15 cellular contexts compared by ENCODE assay signal in the genomic region with DNA sequence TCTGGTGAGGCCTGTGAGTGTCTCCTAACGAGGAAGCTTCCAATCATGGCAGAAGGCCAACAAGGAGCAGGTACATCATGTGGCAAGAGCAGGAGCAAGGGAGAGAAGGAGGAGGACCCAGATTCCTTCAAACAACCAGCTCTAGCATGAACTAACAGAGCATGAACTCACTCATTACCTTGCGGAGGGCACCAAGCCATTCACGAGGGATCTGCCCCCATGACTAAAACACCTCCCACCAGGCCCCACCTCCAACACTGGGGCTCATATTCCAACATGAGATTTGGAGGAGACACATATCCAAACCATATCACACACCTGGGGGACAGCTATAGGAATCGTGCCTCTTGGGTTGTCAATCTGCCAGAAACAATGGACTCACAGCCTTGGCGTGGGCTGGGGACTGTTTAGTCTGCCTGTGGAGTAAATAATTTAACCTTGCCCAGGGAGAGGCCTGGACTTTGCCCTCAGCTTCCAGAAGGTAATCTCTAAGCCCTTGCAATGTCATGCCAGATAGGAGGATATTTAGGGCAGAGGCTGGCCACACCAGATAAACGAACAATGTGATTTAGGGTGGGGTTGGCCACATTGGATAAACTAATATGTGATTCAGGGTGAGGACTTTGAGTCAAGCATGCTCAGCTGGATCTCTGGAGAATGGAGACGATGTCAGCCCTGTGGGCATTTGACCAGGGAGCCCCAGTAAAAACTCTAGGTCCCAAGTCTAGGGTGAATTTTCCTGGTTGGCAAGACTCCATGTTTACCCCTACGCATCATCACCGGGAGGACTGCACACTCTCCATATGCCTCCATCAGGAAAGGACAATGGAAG. TPM values are rescaled to one million over a fixed set of nuclear protein-coding genes. Genes with fewer than 3 reads are reported as not detected.
DNase-seq lines count a peak whose midpoint lies in the region; ATAC-seq and TF ChIP-seq lines count a peak whose summit lies in the region.
"Had no signal": no experiment of that assay in that cellular context is flagged by ENCODE, and none has a peak within 500 bp of the region (broad histone marks: within the 10 kb centered on the region; RNA-seq: fewer than 3 reads in every experiment).

No MANE protein-coding gene starts in this region.

- H3K27me3 ChIP-seq in MG63 (no peaks in the 10 kb centered on the region), endodermal cell (ENCODE audit: control insufficient read depth, insufficient read depth, low read length, poor library complexity, severe bottlenecking) (no peaks in the 10 kb centered on the region), prostate gland (replicated peaks; ENCODE audit: insufficient read depth) (no peaks in the 10 kb centered on the region)

- TF ChIP-seq POLR2A in prostate gland (IDR thresholded peaks at IDR 0.05), result no peak

- H3K9me3 ChIP-seq in MG63 (no peaks in the 10 kb centered on the region), endodermal cell (ENCODE audit: control insufficient read depth, low read length) (no peaks in the 10 kb centered on the region), prostate gland (no peaks in the 10 kb centered on the region)

- no peak overlapping the region for H3K9ac ChIP-seq in endodermal cell (ENCODE audit: extremely low read depth, low read length, poor library complexity, severe bottlenecking)

- H3K4me1 Mint-ChIP-seq in endodermal cell, result peaks cover 26% of the 10 kb centered on the region
- H3K4me1 Mint-ChIP-seq: brain had no signal

- peaks cover 3% of the 10 kb centered on the region for H3K4me1 ChIP-seq in endodermal cell (ENCODE audit: control insufficient read depth, insufficient read depth, low read length)
- H3K4me1 ChIP-seq in prostate gland (replicated peaks), result no peaks in the 10 kb centered on the region

- TF ChIP-seq CTCF in C4-2B (conservative IDR thresholded peaks at IDR 0.05) (no peak), endodermal cell (conservative IDR thresholded peaks at IDR 0.05) (no peak), prostate gland (IDR thresholded peaks at IDR 0.05) (no peak)

- H3K36me3 ChIP-seq in MG63, result no peaks in the 10 kb centered on the region
- no peaks in the 10 kb centered on the region for H3K36me3 ChIP-seq in endodermal cell (ENCODE audit: control insufficient read depth, insufficient read depth, low read length)
- H3K36me3 ChIP-seq in prostate gland, result no peaks in the 10 kb centered on the region

- H3K27me3 Mint-ChIP-seq in endodermal cell (ENCODE audit: insufficient read depth), result no peaks in the 10 kb centered on the region

- intact Hi-C loops in prostate gland (cut with DNase I), result no loop called here

- 89 to 91% methylated on average over 5 to 9 of the region's 9 CpGs for WGBS in endodermal cell (ENCODE audit: insufficient coverage in 1 of 2, insufficient read length in 1 of 2), 2 experiments
- WGBS in prostate gland, result 52% methylated on average over 9 of the region's 9 CpGs

- H3K36me3 Mint-ChIP-seq in endodermal cell (ENCODE audit: low read depth), result no peaks in the 10 kb centered on the region
- H3K36me3 Mint-ChIP-seq: brain had no signal

- peak overlapping the region; percentile 82 for H3K27ac ChIP-seq in C4-2B
- H3K27ac ChIP-seq in endodermal cell (ENCODE audit: low read depth, low read length), result no peak overlapping the region
- H3K27ac ChIP-seq in prostate gland, result peak overlapping the region in 1 of 2 donors; percentile 80

- H3K4me3 ChIP-seq in MG63, result no peak overlapping the region
- no peak overlapping the region for H3K4me3 ChIP-seq in endodermal cell (ENCODE audit: low read length)
- H3K4me3 ChIP-seq in prostate gland, result no peak overlapping the region

- DNase-seq in MG63, result peak; percentile 90
- DNase-seq in endodermal cell, result peak; percentile 55
- DNase-seq in mucosa of gallbladder (ENCODE audit: low spot score), result peak; percentile 92
- no peak for DNase-seq in NK-92 (lab: John Stamatoyannopoulos, UW; ENCODE audit: unreplicated experiment)
- DNase-seq in prostate gland (ENCODE audit: low spot score), result no peak
- DNase-seq in activated CD4-positive, alpha-beta T cell treated with anti-CD3 and anti-CD28 coated beads for 4 hours, result no peak
- DNase-seq: activated effector memory CD4-positive, alpha-beta T cell treated with anti-CD3 and anti-CD28 coated beads, Interleukin-2, amount 50 U/mL, for 16 hours; GDM1; hypothalamus; mesenchymal stem cell; NCI-H2081; T-helper 1 cell had no signal

- peak overlapping the region; percentile 26 for H3K4me3 Mint-ChIP-seq in endodermal cell
- H3K4me3 Mint-ChIP-seq: brain had no signal

- ATAC-seq in HG02588 (IDR thresholded peaks at IDR 0.05; ENCODE audit: unreplicated experiment), result no peak

- H3K27ac Mint-ChIP-seq in endodermal cell, result peak overlapping the region; percentile 9

- no peaks in the 10 kb centered on the region for H3K9me3 Mint-ChIP-seq in endodermal cell
- H3K9me3 Mint-ChIP-seq: brain had no signal

RNA-seq across cellular contexts. Expression of a gene that starts 13.6 kb away (rescaled TPM):
- 680 and 772 TPM in 2 replicates for total RNA-seq in MG63 (2014; rRNA removed; shearing (Covaris generic); ENCODE audit: low replicate concordance)
- total RNA-seq in endodermal cell (100 to 1,000 TPM; 202 to 226 TPM), mucosa of gallbladder (222 TPM), prostate gland (100 to 1,000 TPM; 142 to 143 TPM)
- polyA plus RNA-seq in endodermal cell (2013, experiment 1 of 2), result 205 TPM
- polyA plus RNA-seq in endodermal cell (2013, experiment 2 of 2), result 193 TPM

RNA-seq across cellular contexts. Expression of a gene that starts 49.9 kb away (rescaled TPM):
- total RNA-seq in MG63 (2014; rRNA removed; shearing (Covaris generic); ENCODE audit: low replicate concordance), result 96.2 and 153 TPM in 2 replicates
- total RNA-seq in endodermal cell (10 to 100 TPM; 37.6 to 37.7 TPM), mucosa of gallbladder (39.0 TPM), prostate gland (10 to 100 TPM; 68.4 to 71.8 TPM)
- polyA plus RNA-seq in endodermal cell (2013, experiment 1 of 2), result 64.4 TPM
- 60.7 TPM for polyA plus RNA-seq in endodermal cell (2013, experiment 2 of 2)

Comparison
In these comparisons a context has a peak if more than half of its experiments do, and no peak if none do; other contexts are left out.
1. DNase-seq: peak in MG63 (single experiment), endodermal cell (single experiment) and mucosa of gallbladder (single experiment); none in NK-92 (single experiment), prostate gland (single experiment) and activated CD4-positive, alpha-beta T cell treated with anti-CD3 and anti-CD28 coated beads for 4 hours (0 of 2).